28 cellular contexts compared by ENCODE assay signal in the genomic region with DNA sequence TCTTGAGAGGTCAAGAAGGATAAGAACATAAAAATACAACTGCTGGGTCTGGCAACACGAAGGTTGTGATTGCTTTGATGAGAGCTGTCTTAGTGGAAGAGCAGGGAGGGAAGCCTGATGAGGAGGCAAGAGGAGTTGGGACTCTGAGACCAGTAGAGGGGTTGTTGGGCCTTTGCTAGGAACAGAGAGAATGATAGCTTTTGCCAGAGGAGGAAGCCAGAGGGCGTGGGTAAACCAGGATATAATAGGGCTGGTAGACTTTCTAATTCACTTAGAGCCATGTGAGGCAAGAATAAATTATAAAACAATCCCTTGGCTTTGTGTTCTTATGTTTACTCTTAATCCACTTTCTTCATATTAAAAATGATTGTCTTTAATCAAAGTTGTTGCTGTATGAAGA.
A peak's percentile ranks its signal among the peaks of the same experiment; 100 is the strongest.
DNase-seq lines count a peak whose midpoint lies in the region; ATAC-seq and TF ChIP-seq lines count a peak whose summit lies in the region.
"Had no signal": no experiment of that assay in that cellular context is flagged by ENCODE, and none has a peak within 500 bp of the region (broad histone marks: within the 10 kb centered on the region; RNA-seq: fewer than 3 reads in every experiment).

No MANE protein-coding gene starts in this region.

- ATAC-seq in WTC11 (peak; percentile 63), upper lobe of right lung (peak; percentile 43), HG03095 (IDR thresholded peaks at IDR 0.05; ENCODE audit: unreplicated experiment) (no peak)
- ATAC-seq: activated T-cell treated with anti-CD3 and anti-CD28 coated beads, Interleukin-2, amount 50 U/mL, for 72 hours; lower lobe of right lung; mucosa of descending colon; stimulated activated naive CD8-positive, alpha-beta T cell treated with anti-CD3 and anti-CD28 coated beads, Interleukin-15, amount 100 ng/mL, for 72 hours had no signal

- H3K4me1 Mint-ChIP-seq in activated naive CD4-positive, alpha-beta T cell treated with anti-CD3 and anti-CD28 coated beads for 36 hours (ENCODE audit: low read depth): no peaks in the 10 kb centered on the region
- no peaks in the 10 kb centered on the region for H3K4me1 Mint-ChIP-seq in activated naive CD4-positive, alpha-beta T cell treated with anti-CD3 and anti-CD28 coated beads, Interleukin-2, amount 10 ng/mL, durations not matched to agents 7 days and 5 days
- H3K4me1 Mint-ChIP-seq in WTC11: peaks cover 5% of the 10 kb centered on the region
- H3K4me1 Mint-ChIP-seq: activated CD4-positive, alpha-beta T cell treated with anti-CD3 and anti-CD28 coated beads, Interleukin-2, amount 10 ng/mL, durations not matched to agents 7 days and 5 days; B cell; brain; CD8-positive, alpha-beta memory T cell; stimulated activated naive CD8-positive, alpha-beta T cell treated with anti-CD3 and anti-CD28 coated beads, Interleukin-15, amount 100 ng/mL, for 72 hours had no signal

- no peaks in the 10 kb centered on the region for H3K27me3 Mint-ChIP-seq in activated naive CD4-positive, alpha-beta T cell treated with anti-CD3 and anti-CD28 coated beads for 36 hours (ENCODE audit: low read depth)
- H3K27me3 Mint-ChIP-seq in activated naive CD4-positive, alpha-beta T cell treated with anti-CD3 and anti-CD28 coated beads, Interleukin-2, amount 10 ng/mL, durations not matched to agents 7 days and 5 days: no peaks in the 10 kb centered on the region
- no peaks in the 10 kb centered on the region for H3K27me3 Mint-ChIP-seq in WTC11 (ENCODE audit: low read depth)
- H3K27me3 Mint-ChIP-seq: B cell; stimulated activated naive CD8-positive, alpha-beta T cell treated with anti-CD3 and anti-CD28 coated beads, Interleukin-15, amount 100 ng/mL, for 72 hours had no signal

- H3K4me1 ChIP-seq in upper lobe of right lung: peaks cover 4% of the 10 kb centered on the region

- CTCF ChIA-PET in activated naive CD4-positive, alpha-beta T cell treated with anti-CD3 and anti-CD28 coated beads for 36 hours (lab: Charles Lee): interaction anchor here (0.5 to 2.5 kb wide), 5 partner anchors 20 to 634 kb away, joined by 3 to 9 read pairs (median 4); no protein-coding TSS in a partner anchor
- CTCF ChIA-PET in activated naive CD4-positive, alpha-beta T cell treated with anti-CD3 and anti-CD28 coated beads, Interleukin-2, amount 10 ng/mL, durations not matched to agents 7 days and 5 days (lab: Charles Lee): interaction anchor here (1.5 to 8.1 kb wide), 3 partner anchors 192 to 482 kb away, joined by 3 to 84 read pairs (median 18); no protein-coding TSS in a partner anchor
- CTCF ChIA-PET in WTC11 (lab: Charles Lee): interaction anchor here (0.6 to 4.2 kb wide), 6 partner anchors 79 to 482 kb away, joined by 3 to 37 read pairs (median 4); a partner anchor contains a TSS

- H3K9me3 ChIP-seq in upper lobe of right lung: no peaks in the 10 kb centered on the region
- H3K9me3 ChIP-seq: adrenal gland, lower lobe of right lung, mucosa of descending colon, SK-N-SH had no signal

- POLR2A ChIA-PET in WTC11 (lab: Charles Lee): interaction anchor here (1.4 kb wide), 1 partner anchor 192 kb away, joined by 4 read pairs; no protein-coding TSS in a partner anchor

- H3K36me3 Mint-ChIP-seq in activated naive CD4-positive, alpha-beta T cell treated with anti-CD3 and anti-CD28 coated beads for 36 hours (ENCODE audit: low read depth): no peaks in the 10 kb centered on the region
- no peaks in the 10 kb centered on the region for H3K36me3 Mint-ChIP-seq in activated naive CD4-positive, alpha-beta T cell treated with anti-CD3 and anti-CD28 coated beads, Interleukin-2, amount 10 ng/mL, durations not matched to agents 7 days and 5 days
- H3K36me3 Mint-ChIP-seq in WTC11: no peaks in the 10 kb centered on the region
- H3K36me3 Mint-ChIP-seq: brain; CD8-positive, alpha-beta memory T cell had no signal

- H3K9me3 Mint-ChIP-seq in activated naive CD4-positive, alpha-beta T cell treated with anti-CD3 and anti-CD28 coated beads for 36 hours: no peaks in the 10 kb centered on the region
- no peaks in the 10 kb centered on the region for H3K9me3 Mint-ChIP-seq in activated naive CD4-positive, alpha-beta T cell treated with anti-CD3 and anti-CD28 coated beads, Interleukin-2, amount 10 ng/mL, durations not matched to agents 7 days and 5 days
- no peaks in the 10 kb centered on the region for H3K9me3 Mint-ChIP-seq in WTC11
- H3K9me3 Mint-ChIP-seq: activated CD4-positive, alpha-beta T cell treated with anti-CD3 and anti-CD28 coated beads, Interleukin-2, amount 10 ng/mL, durations not matched to agents 7 days and 5 days; activated T-cell treated with anti-CD3 and anti-CD28 coated beads, Interleukin-2, amount 50 U/mL, for 72 hours; brain; CD8-positive, alpha-beta memory T cell; nephron; stimulated activated naive CD8-positive, alpha-beta T cell treated with anti-CD3 and anti-CD28 coated beads, Interleukin-15, amount 100 ng/mL, for 72 hours had no signal

- intact Hi-C loops in activated naive CD4-positive, alpha-beta T cell treated with anti-CD3 and anti-CD28 coated beads for 36 hours (cut with micrococcal nuclease): loop anchor here (5.0 kb wide), 1 partner anchor 1935 kb away; no protein-coding TSS in a partner anchor
- intact Hi-C loops in upper lobe of right lung (cut with DNase I): no loop called here

- no peaks in the 10 kb centered on the region for H3K27me3 ChIP-seq in upper lobe of right lung
- H3K27me3 ChIP-seq: adrenal gland had no signal

- H3K27ac Mint-ChIP-seq in activated naive CD4-positive, alpha-beta T cell treated with anti-CD3 and anti-CD28 coated beads for 36 hours: no peak overlapping the region
- H3K27ac Mint-ChIP-seq in activated naive CD4-positive, alpha-beta T cell treated with anti-CD3 and anti-CD28 coated beads, Interleukin-2, amount 10 ng/mL, durations not matched to agents 7 days and 5 days: no peak overlapping the region
- no peak overlapping the region for H3K27ac Mint-ChIP-seq in WTC11
- H3K27ac Mint-ChIP-seq: activated CD4-positive, alpha-beta T cell treated with anti-CD3 and anti-CD28 coated beads, Interleukin-2, amount 10 ng/mL, durations not matched to agents 7 days and 5 days; activated T-cell treated with anti-CD3 and anti-CD28 coated beads, Interleukin-2, amount 50 U/mL, for 72 hours; B cell; brain; CD8-positive, alpha-beta memory T cell; nephron; stimulated activated naive CD8-positive, alpha-beta T cell treated with anti-CD3 and anti-CD28 coated beads, Interleukin-15, amount 100 ng/mL, for 72 hours had no signal

- no peaks in the 10 kb centered on the region for H3K36me3 ChIP-seq in upper lobe of right lung
- H3K36me3 ChIP-seq: adrenal gland, lower lobe of right lung had no signal

- H3K27ac ChIP-seq in upper lobe of right lung: no peak overlapping the region
- H3K27ac ChIP-seq: adrenal gland, lower lobe of right lung, VCaP had no signal

- peak; percentile 5 for DNase-seq in activated naive CD4-positive, alpha-beta T cell treated with anti-CD3 and anti-CD28 coated beads for 36 hours
- no peak for DNase-seq in activated naive CD4-positive, alpha-beta T cell treated with anti-CD3 and anti-CD28 coated beads, Interleukin-2, amount 10 ng/mL, durations not matched to agents 7 days and 5 days
- DNase-seq in NCI-H69 (lab: John Stamatoyannopoulos, UW) (peak; percentile 36), WTC11 (ENCODE audit: low spot score) (no peak), upper lobe of right lung (no peak), islet precursor cell (no peak)
- DNase-seq in activated CD8-positive, alpha-beta memory T cell treated with anti-CD3 and anti-CD28 coated beads for 24 hours: no peak
- DNase-seq: activated CD4-positive, alpha-beta T cell treated with anti-CD3 and anti-CD28 coated beads, Interleukin-2, amount 10 ng/mL, durations not matched to agents 7 days and 5 days; activated naive CD4-positive, alpha-beta T cell; activated T-cell treated with anti-CD3 and anti-CD28 coated beads, Interleukin-2, amount 50 U/mL, for 72 hours; adrenal gland; CD8-positive, alpha-beta memory T cell; DMS 273 treated with DMSO at 0.1 percent for 48 hours; EL; lower lobe of right lung; mucosa of descending colon; NCI-H1417 treated with DMSO at 0.1 percent for 48 hours; NCI-H510A; SK-N-SH; small intestine; stimulated activated CD4-positive, alpha-beta T cell treated with anti-CD3 and anti-CD28 coated beads, Interleukin-1b, Interleukin-23, amount 100 ng/mL, for 48 hours; stimulated activated CD8-positive, alpha-beta memory T cell treated with anti-CD3 and anti-CD28 coated beads, Interleukin-4, amount 100 ng/mL, for 48 hours; stimulated activated naive CD8-positive, alpha-beta T cell treated with anti-CD3 and anti-CD28 coated beads, Interleukin-15, amount 100 ng/mL, for 72 hours had no signal

- TF ChIP-seq CTCF in WTC11 (IDR thresholded peaks at IDR 0.05) (no peak), upper lobe of right lung (IDR thresholded peaks at IDR 0.05) (no peak)

- H3K4me3 Mint-ChIP-seq in activated naive CD4-positive, alpha-beta T cell treated with anti-CD3 and anti-CD28 coated beads for 36 hours: no peak overlapping the region
- H3K4me3 Mint-ChIP-seq in activated naive CD4-positive, alpha-beta T cell treated with anti-CD3 and anti-CD28 coated beads, Interleukin-2, amount 10 ng/mL, durations not matched to agents 7 days and 5 days: no peak overlapping the region
- H3K4me3 Mint-ChIP-seq in WTC11: no peak overlapping the region
- H3K4me3 Mint-ChIP-seq: activated CD4-positive, alpha-beta T cell treated with anti-CD3 and anti-CD28 coated beads, Interleukin-2, amount 10 ng/mL, durations not matched to agents 7 days and 5 days; activated T-cell treated with anti-CD3 and anti-CD28 coated beads, Interleukin-2, amount 50 U/mL, for 72 hours; B cell; brain; CD8-positive, alpha-beta memory T cell; nephron; stimulated activated naive CD8-positive, alpha-beta T cell treated with anti-CD3 and anti-CD28 coated beads, Interleukin-15, amount 100 ng/mL, for 72 hours had no signal

- H3K4me3 ChIP-seq in upper lobe of right lung: no peak overlapping the region
- H3K4me3 ChIP-seq: adrenal gland, lower lobe of right lung, mucosa of descending colon had no signal

TF ChIP-seq in WTC11, 78 proteins besides CTCF, POLR2A, EP300 and RAD21 (continues in another document):
- TF ChIP-seq, protein P1, sequence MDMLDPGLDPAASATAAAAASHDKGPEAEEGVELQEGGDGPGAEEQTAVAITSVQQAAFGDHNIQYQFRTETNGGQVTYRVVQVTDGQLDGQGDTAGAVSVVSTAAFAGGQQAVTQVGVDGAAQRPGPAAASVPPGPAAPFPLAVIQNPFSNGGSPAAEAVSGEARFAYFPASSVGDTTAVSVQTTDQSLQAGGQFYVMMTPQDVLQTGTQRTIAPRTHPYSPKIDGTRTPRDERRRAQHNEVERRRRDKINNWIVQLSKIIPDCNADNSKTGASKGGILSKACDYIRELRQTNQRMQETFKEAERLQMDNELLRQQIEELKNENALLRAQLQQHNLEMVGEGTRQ (CRISPR knock-in tag; IDR thresholded peaks at IDR 0.05): no peak
- no peak for TF ChIP-seq ATF1 (CRISPR knock-in tag; IDR thresholded peaks at IDR 0.05)
- TF ChIP-seq, protein P2, sequence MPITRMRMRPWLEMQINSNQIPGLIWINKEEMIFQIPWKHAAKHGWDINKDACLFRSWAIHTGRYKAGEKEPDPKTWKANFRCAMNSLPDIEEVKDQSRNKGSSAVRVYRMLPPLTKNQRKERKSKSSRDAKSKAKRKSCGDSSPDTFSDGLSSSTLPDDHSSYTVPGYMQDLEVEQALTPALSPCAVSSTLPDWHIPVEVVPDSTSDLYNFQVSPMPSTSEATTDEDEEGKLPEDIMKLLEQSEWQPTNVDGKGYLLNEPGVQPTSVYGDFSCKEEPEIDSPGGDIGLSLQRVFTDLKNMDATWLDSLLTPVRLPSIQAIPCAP (CRISPR knock-in tag; IDR thresholded peaks at IDR 0.05): no peak

Comparison
In these comparisons a context has a peak if more than half of its experiments do, and no peak if none do; other contexts are left out.
1. DNase-seq: peak in activated naive CD4-positive, alpha-beta T cell treated with anti-CD3 and anti-CD28 coated beads for 36 hours (single experiment) and NCI-H69 (single experiment); none in activated naive CD4-positive, alpha-beta T cell treated with anti-CD3 and anti-CD28 coated beads, Interleukin-2, amount 10 ng/mL, durations not matched to agents 7 days and 5 days (single experiment), WTC11 (single experiment), upper lobe of right lung (single experiment), activated CD8-positive, alpha-beta memory T cell treated with anti-CD3 and anti-CD28 coated beads for 24 hours (single experiment) and islet precursor cell (single experiment).